Comparison of ENCODE assay signal across 15 cellular contexts in genomic region chr6:445571-446417, GRCh38. TPM values are rescaled to one million over a fixed set of nuclear protein-coding genes. Genes with fewer than 3 reads are reported as not detected.
A peak's percentile ranks its signal among the peaks of the same experiment; 100 is the strongest.
DNase-seq lines count a peak whose midpoint lies in the region; ATAC-seq, FAIRE-seq and TF ChIP-seq lines count a peak whose summit lies in the region.
"Had no signal": no experiment of that assay in that cellular context is flagged by ENCODE, and none has a peak within 500 bp of the region (broad histone marks: within the 10 kb centered on the region; RNA-seq: fewer than 3 reads in every experiment).

No MANE protein-coding gene starts in this region.

- no peaks in the 10 kb centered on the region for H3K9me3 ChIP-seq in thymus (ENCODE audit: control insufficient read depth)
- no peaks in the 10 kb centered on the region for H3K9me3 ChIP-seq in right atrium auricular region

- no peaks in the 10 kb centered on the region for H3K36me3 ChIP-seq in thymus (ENCODE audit: control insufficient read depth, insufficient read depth)
- H3K36me3 ChIP-seq in right atrium auricular region, result no peaks in the 10 kb centered on the region

- peak overlapping the region; percentile 95 for H3K27ac Mint-ChIP-seq in activated naive CD4-positive, alpha-beta T cell treated with anti-CD3 and anti-CD28 coated beads, Interleukin-2, amount 10 ng/mL, durations not matched to agents 7 days and 5 days
- H3K27ac Mint-ChIP-seq in activated CD4-positive, alpha-beta memory T cell treated with anti-CD3 and anti-CD28 coated beads, Interleukin-2, amount 10 ng/mL, durations not matched to agents 7 days and 5 days, result peak overlapping the region; percentile 87
- peak overlapping the region; percentile 83 to 91 for H3K27ac Mint-ChIP-seq in effector memory CD8-positive, alpha-beta T cell
- H3K27ac Mint-ChIP-seq: brain, mesothelial cell of epicardium had no signal

- H3K4me3 ChIP-seq in thymus (ENCODE audit: low read length), result no peak overlapping the region
- no peak overlapping the region for H3K4me3 ChIP-seq in right atrium auricular region

- peak; percentile 32 for DNase-seq in activated naive CD4-positive, alpha-beta T cell treated with anti-CD3 and anti-CD28 coated beads, Interleukin-2, amount 10 ng/mL, durations not matched to agents 7 days and 5 days
- DNase-seq in activated naive CD4-positive, alpha-beta T cell treated with Interleukin-2 at 50 U/mL for 16 hours, result no peak
- no peak for DNase-seq in activated CD4-positive, alpha-beta memory T cell treated with anti-CD3 and anti-CD28 coated beads, Interleukin-2, amount 10 ng/mL, durations not matched to agents 7 days and 5 days
- no peak for DNase-seq in effector memory CD8-positive, alpha-beta T cell
- no peak for DNase-seq in HTR-8/SVneo (ENCODE audit: insufficient read length, low spot score)
- no peak for DNase-seq in right atrium auricular region (ENCODE audit: low spot score)
- DNase-seq in NCI-H446 treated with DMSO at 0.1 percent for 48 hours (lab: John Stamatoyannopoulos, UW), result no peak
- DNase-seq: HCEC 1CT, IMR-90 had no signal

- H3K4me1 ChIP-seq in thymus (ENCODE audit: control insufficient read depth, insufficient read depth, low read length) (peaks cover 18% of the 10 kb centered on the region), right atrium auricular region (no peaks in the 10 kb centered on the region)

- ATAC-seq in effector memory CD8-positive, alpha-beta T cell (replicated peaks), result no peak

- POLR2A ChIA-PET in activated CD4-positive, alpha-beta memory T cell treated with anti-CD3 and anti-CD28 coated beads, Interleukin-2, amount 10 ng/mL, durations not matched to agents 7 days and 5 days (lab: Charles Lee), result interaction anchor here (0.5 to 4.6 kb wide), 22 partner anchors 10 to 103 kb away, joined by 3 to 110 read pairs (median 13); partner anchors contain the start of gene IRF4

- H3K9me3 Mint-ChIP-seq in activated naive CD4-positive, alpha-beta T cell treated with anti-CD3 and anti-CD28 coated beads, Interleukin-2, amount 10 ng/mL, durations not matched to agents 7 days and 5 days, result peaks cover 3% of the 10 kb centered on the region
- H3K9me3 Mint-ChIP-seq in activated CD4-positive, alpha-beta memory T cell treated with anti-CD3 and anti-CD28 coated beads, Interleukin-2, amount 10 ng/mL, durations not matched to agents 7 days and 5 days, result peaks cover 5% of the 10 kb centered on the region
- no peaks in the 10 kb centered on the region for H3K9me3 Mint-ChIP-seq in effector memory CD8-positive, alpha-beta T cell

- no peaks in the 10 kb centered on the region for H3K27me3 Mint-ChIP-seq in activated naive CD4-positive, alpha-beta T cell treated with anti-CD3 and anti-CD28 coated beads, Interleukin-2, amount 10 ng/mL, durations not matched to agents 7 days and 5 days
- peaks cover 14% of the 10 kb centered on the region for H3K27me3 Mint-ChIP-seq in activated CD4-positive, alpha-beta memory T cell treated with anti-CD3 and anti-CD28 coated beads, Interleukin-2, amount 10 ng/mL, durations not matched to agents 7 days and 5 days
- no peaks in the 10 kb centered on the region for H3K27me3 Mint-ChIP-seq in effector memory CD8-positive, alpha-beta T cell

- no peaks in the 10 kb centered on the region for H3K27me3 ChIP-seq in thymus (ENCODE audit: control insufficient read depth, insufficient read depth)
- H3K27me3 ChIP-seq in right atrium auricular region, result no peaks in the 10 kb centered on the region

- H3K4me3 Mint-ChIP-seq in activated naive CD4-positive, alpha-beta T cell treated with anti-CD3 and anti-CD28 coated beads, Interleukin-2, amount 10 ng/mL, durations not matched to agents 7 days and 5 days, result peak overlapping the region; percentile 60
- no peak overlapping the region for H3K4me3 Mint-ChIP-seq in activated CD4-positive, alpha-beta memory T cell treated with anti-CD3 and anti-CD28 coated beads, Interleukin-2, amount 10 ng/mL, durations not matched to agents 7 days and 5 days
- peak overlapping the region; percentile 53 to 80 for H3K4me3 Mint-ChIP-seq in effector memory CD8-positive, alpha-beta T cell
- H3K4me3 Mint-ChIP-seq: brain, mesothelial cell of epicardium had no signal

- H3K27ac ChIP-seq in thymus (ENCODE audit: low read depth), result peak overlapping the region; percentile 42
- H3K27ac ChIP-seq in right atrium auricular region, result no peak overlapping the region

- FAIRE-seq in HTR-8/SVneo (lab: Jason Lieb, UNC), result no peak
- FAIRE-seq: D721Med, G401.6 had no signal

- no peaks in the 10 kb centered on the region for H3K36me3 Mint-ChIP-seq in activated naive CD4-positive, alpha-beta T cell treated with anti-CD3 and anti-CD28 coated beads, Interleukin-2, amount 10 ng/mL, durations not matched to agents 7 days and 5 days
- peaks cover 6% of the 10 kb centered on the region for H3K36me3 Mint-ChIP-seq in activated CD4-positive, alpha-beta memory T cell treated with anti-CD3 and anti-CD28 coated beads, Interleukin-2, amount 10 ng/mL, durations not matched to agents 7 days and 5 days (ENCODE audit: low read depth)
- H3K36me3 Mint-ChIP-seq in effector memory CD8-positive, alpha-beta T cell (ENCODE audit: insufficient read depth), result peaks cover 10% of the 10 kb centered on the region
- H3K36me3 Mint-ChIP-seq: brain, mesothelial cell of epicardium had no signal

- H3K4me1 Mint-ChIP-seq in activated naive CD4-positive, alpha-beta T cell treated with anti-CD3 and anti-CD28 coated beads, Interleukin-2, amount 10 ng/mL, durations not matched to agents 7 days and 5 days, result peaks cover 66% of the 10 kb centered on the region
- H3K4me1 Mint-ChIP-seq in activated CD4-positive, alpha-beta memory T cell treated with anti-CD3 and anti-CD28 coated beads, Interleukin-2, amount 10 ng/mL, durations not matched to agents 7 days and 5 days, result peaks cover 55% of the 10 kb centered on the region
- peaks cover 26 to 33% of the 10 kb centered on the region in 2 donors for H3K4me1 Mint-ChIP-seq in effector memory CD8-positive, alpha-beta T cell (ENCODE audit: low read depth in 2 of 2)
- H3K4me1 Mint-ChIP-seq: brain, mesothelial cell of epicardium had no signal

- no peak for TF ChIP-seq CTCF in right atrium auricular region (IDR thresholded peaks at IDR 0.05)

- WGBS in thymus, result 94% methylated on average over 11 of the region's 11 CpGs

- CTCF ChIA-PET in activated naive CD4-positive, alpha-beta T cell treated with anti-CD3 and anti-CD28 coated beads, Interleukin-2, amount 10 ng/mL, durations not matched to agents 7 days and 5 days (lab: Charles Lee), result interaction anchor here (0.9 to 3.2 kb wide), 15 partner anchors 10 to 113 kb away, joined by 3 to 19 read pairs (median 4); partner anchors contain the start of gene IRF4
- CTCF ChIA-PET in activated CD4-positive, alpha-beta memory T cell treated with anti-CD3 and anti-CD28 coated beads, Interleukin-2, amount 10 ng/mL, durations not matched to agents 7 days and 5 days (lab: Charles Lee), result interaction anchor here (0.7 to 3.1 kb wide), 9 partner anchors 11 to 257 kb away, joined by 3 to 12 read pairs (median 4); no protein-coding TSS in a partner anchor

RNA-seq across cellular contexts. Expression of gene IRF4, which starts 54.2 kb away (rescaled TPM):
- 100 to 1,000 TPM; 171 to 178 TPM for total RNA-seq in activated CD4-positive, alpha-beta memory T cell treated with anti-CD3 and anti-CD28 coated beads, Interleukin-2, amount 10 ng/mL, durations not matched to agents 7 days and 5 days
- polyA plus RNA-seq in thymus, result 7.5 TPM
- 1 to 10 TPM in 1 of 2 donors, under 1 TPM in 1; 0.15 to 1.1 TPM for total RNA-seq in right atrium auricular region
- total RNA-seq: IMR-90, mesothelial cell of epicardium, osteocyte had no signal
- polyA plus RNA-seq: IMR-90 had no signal

Comparison
In these comparisons a context has a peak if more than half of its experiments do, and no peak if none do; other contexts are left out.
1. RNA of gene IRF4, which starts 54.2 kb away (total RNA-seq): 171 to 178 TPM in activated CD4-positive, alpha-beta memory T cell treated with anti-CD3 and anti-CD28 coated beads, Interleukin-2, amount 10 ng/mL, durations not matched to agents 7 days and 5 days; 0.15 to 1.1 TPM in right atrium auricular region; every median in the first group is over 10 times any median in the second.
2. Peak in every context shown above with its lines, with median percentiles within 50 percentile points of each other: H3K27ac Mint-ChIP-seq.